In genomic region chr9:132584616-132585560, GRCh38 we compare ENCODE assay signal across 15 cellular contexts. TPM values are rescaled to one million over a fixed set of nuclear protein-coding genes. Genes with fewer than 3 reads are reported as not detected.
DNase-seq lines count a peak whose midpoint lies in the region; ATAC-seq and TF ChIP-seq lines count a peak whose summit lies in the region.
"Had no signal": no experiment of that assay in that cellular context is flagged by ENCODE, and none has a peak within 500 bp of the region (broad histone marks: within the 10 kb centered on the region; RNA-seq: fewer than 3 reads in every experiment).

No MANE protein-coding gene starts in this region.

- H3K4me3 Mint-ChIP-seq in activated CD8-positive, alpha-beta memory T cell treated with anti-CD3 and anti-CD28 coated beads, Interleukin-2, amount 10 ng/mL, durations not matched to agents 7 days and 5 days = no peak overlapping the region
- H3K4me3 Mint-ChIP-seq in T-helper 17 cell (no peak overlapping the region), glutamatergic neuron (ENCODE audit: unreplicated experiment) (no peak overlapping the region)
- H3K4me3 Mint-ChIP-seq in natural killer cell treated with Interleukin-12 subunit alpha and Interleukin-12 subunit beta and Interleukin-15 and Interleukin-18, amount 100 ng/mL, for 72 hours = no peak overlapping the region
- H3K4me3 Mint-ChIP-seq: activated naive CD8-positive, alpha-beta T cell; central memory CD8-positive, alpha-beta T cell had no signal

- no peaks in the 10 kb centered on the region for H3K9me3 Mint-ChIP-seq in activated CD8-positive, alpha-beta memory T cell treated with anti-CD3 and anti-CD28 coated beads, Interleukin-2, amount 10 ng/mL, durations not matched to agents 7 days and 5 days (ENCODE audit: low read depth)
- H3K9me3 Mint-ChIP-seq in glutamatergic neuron (ENCODE audit: unreplicated experiment) = peaks cover 16% of the 10 kb centered on the region
- H3K9me3 Mint-ChIP-seq in natural killer cell treated with Interleukin-12 subunit alpha and Interleukin-12 subunit beta and Interleukin-15 and Interleukin-18, amount 100 ng/mL, for 72 hours = no peaks in the 10 kb centered on the region
- H3K9me3 Mint-ChIP-seq: central memory CD8-positive, alpha-beta T cell had no signal

- H3K36me3 Mint-ChIP-seq in activated CD8-positive, alpha-beta memory T cell treated with anti-CD3 and anti-CD28 coated beads, Interleukin-2, amount 10 ng/mL, durations not matched to agents 7 days and 5 days = no peaks in the 10 kb centered on the region
- H3K36me3 Mint-ChIP-seq in T-helper 17 cell (ENCODE audit: low read depth) (peaks cover 3% of the 10 kb centered on the region), glutamatergic neuron (ENCODE audit: unreplicated experiment) (no peaks in the 10 kb centered on the region)
- peaks cover 5% of the 10 kb centered on the region for H3K36me3 Mint-ChIP-seq in natural killer cell treated with Interleukin-12 subunit alpha and Interleukin-12 subunit beta and Interleukin-15 and Interleukin-18, amount 100 ng/mL, for 72 hours
- H3K36me3 Mint-ChIP-seq: activated naive CD8-positive, alpha-beta T cell had no signal

- CTCF ChIA-PET in activated CD8-positive, alpha-beta memory T cell treated with anti-CD3 and anti-CD28 coated beads, Interleukin-2, amount 10 ng/mL, durations not matched to agents 7 days and 5 days (lab: Charles Lee) = no interaction called here

- peaks cover 11% of the 10 kb centered on the region for H3K4me1 Mint-ChIP-seq in activated CD8-positive, alpha-beta memory T cell treated with anti-CD3 and anti-CD28 coated beads, Interleukin-2, amount 10 ng/mL, durations not matched to agents 7 days and 5 days
- peaks cover 14% of the 10 kb centered on the region for H3K4me1 Mint-ChIP-seq in T-helper 17 cell
- peaks cover 22% of the 10 kb centered on the region for H3K4me1 Mint-ChIP-seq in glutamatergic neuron (ENCODE audit: low read depth, unreplicated experiment)
- peaks cover 13 to 17% of the 10 kb centered on the region in 2 donors for H3K4me1 Mint-ChIP-seq in natural killer cell treated with Interleukin-12 subunit alpha and Interleukin-12 subunit beta and Interleukin-15 and Interleukin-18, amount 100 ng/mL, for 72 hours (ENCODE audit: low read depth in 2 of 2)

- no peak for TF ChIP-seq CTCF in glutamatergic neuron (IDR thresholded peaks at IDR 0.05; ENCODE audit: partially characterized antibody, unreplicated experiment)

- peak overlapping the region; percentile 8 for H3K27ac Mint-ChIP-seq in activated CD8-positive, alpha-beta memory T cell treated with anti-CD3 and anti-CD28 coated beads, Interleukin-2, amount 10 ng/mL, durations not matched to agents 7 days and 5 days
- peak overlapping the region; percentile 47 for H3K27ac Mint-ChIP-seq in T-helper 17 cell
- no peak overlapping the region for H3K27ac Mint-ChIP-seq in glutamatergic neuron (ENCODE audit: unreplicated experiment)
- H3K27ac Mint-ChIP-seq in natural killer cell treated with Interleukin-12 subunit alpha and Interleukin-12 subunit beta and Interleukin-15 and Interleukin-18, amount 100 ng/mL, for 72 hours = no peak overlapping the region
- H3K27ac Mint-ChIP-seq: activated naive CD8-positive, alpha-beta T cell had no signal

- H3K27me3 Mint-ChIP-seq in activated CD8-positive, alpha-beta memory T cell treated with anti-CD3 and anti-CD28 coated beads, Interleukin-2, amount 10 ng/mL, durations not matched to agents 7 days and 5 days = peaks cover 87% of the 10 kb centered on the region
- H3K27me3 Mint-ChIP-seq in T-helper 17 cell (peaks cover 71% of the 10 kb centered on the region), glutamatergic neuron (ENCODE audit: unreplicated experiment) (peaks cover 43% of the 10 kb centered on the region)
- peaks cover 40 to 49% of the 10 kb centered on the region in 2 donors for H3K27me3 Mint-ChIP-seq in natural killer cell treated with Interleukin-12 subunit alpha and Interleukin-12 subunit beta and Interleukin-15 and Interleukin-18, amount 100 ng/mL, for 72 hours

- no peak for ATAC-seq in activated CD8-positive, alpha-beta memory T cell treated with anti-CD3 and anti-CD28 coated beads, Interleukin-2, amount 10 ng/mL, durations not matched to agents 7 days and 5 days
- no peak for ATAC-seq in T-helper 17 cell
- ATAC-seq in HG03460 (IDR thresholded peaks at IDR 0.05; ENCODE audit: unreplicated experiment) = no peak
- ATAC-seq in natural killer cell treated with Interleukin-12 subunit alpha and Interleukin-12 subunit beta and Interleukin-15 and Interleukin-18, amount 100 ng/mL, for 72 hours = no peak
- ATAC-seq in GM18520 (IDR thresholded peaks at IDR 0.05; ENCODE audit: unreplicated experiment) = no peak
- ATAC-seq: esophagus mucosa had no signal

- DNase-seq in activated CD8-positive, alpha-beta memory T cell treated with anti-CD3 and anti-CD28 coated beads, Interleukin-2, amount 10 ng/mL, durations not matched to agents 7 days and 5 days = no peak
- no peak for DNase-seq in activated CD8-positive, alpha-beta memory T cell treated with anti-CD3 and anti-CD28 coated beads, Interleukin-2, amount 50 U/mL, for 48 hours
- DNase-seq in T-helper 17 cell = no peak
- peak; percentile 18 for DNase-seq in glutamatergic neuron
- no peak for DNase-seq in natural killer cell treated with Interleukin-12 subunit alpha and Interleukin-12 subunit beta and Interleukin-15 and Interleukin-18, amount 100 ng/mL, for 72 hours (ENCODE audit: low spot score)
- no peak for DNase-seq in NCI-H345 (lab: John Stamatoyannopoulos, UW)
- DNase-seq: small intestine had no signal

- H3K9me3 ChIP-seq in T-helper 17 cell (ENCODE audit: control insufficient read depth, low read length, poor library complexity, severe bottlenecking) = no peaks in the 10 kb centered on the region
- H3K9me3 ChIP-seq: neutrophil had no signal

RNA-seq across cellular contexts. Expression of gene BARHL1, which starts 2.5 kb away (rescaled TPM):
- total RNA-seq in activated CD8-positive, alpha-beta memory T cell treated with anti-CD3 and anti-CD28 coated beads, Interleukin-2, amount 10 ng/mL, durations not matched to agents 7 days and 5 days = not detected
- not detected for total RNA-seq in T-helper 17 cell
- not detected for total RNA-seq in glutamatergic neuron (ENCODE audit: unreplicated experiment)
- total RNA-seq in natural killer cell treated with Interleukin-12 subunit alpha and Interleukin-12 subunit beta and Interleukin-15 and Interleukin-18, amount 100 ng/mL, for 72 hours = not detected
- total RNA-seq: esophagus mucosa, lung microvascular endothelial cell, SK-MEL-5 had no signal

Comparison
In these comparisons a context has a peak if more than half of its experiments do, and no peak if none do; other contexts are left out.
1. H3K27ac Mint-ChIP-seq: peak in activated CD8-positive, alpha-beta memory T cell treated with anti-CD3 and anti-CD28 coated beads, Interleukin-2, amount 10 ng/mL, durations not matched to agents 7 days and 5 days (single experiment) and T-helper 17 cell (single experiment); none in glutamatergic neuron (single experiment) and natural killer cell treated with Interleukin-12 subunit alpha and Interleukin-12 subunit beta and Interleukin-15 and Interleukin-18, amount 100 ng/mL, for 72 hours (0 of 2).